In the genomic region with DNA sequence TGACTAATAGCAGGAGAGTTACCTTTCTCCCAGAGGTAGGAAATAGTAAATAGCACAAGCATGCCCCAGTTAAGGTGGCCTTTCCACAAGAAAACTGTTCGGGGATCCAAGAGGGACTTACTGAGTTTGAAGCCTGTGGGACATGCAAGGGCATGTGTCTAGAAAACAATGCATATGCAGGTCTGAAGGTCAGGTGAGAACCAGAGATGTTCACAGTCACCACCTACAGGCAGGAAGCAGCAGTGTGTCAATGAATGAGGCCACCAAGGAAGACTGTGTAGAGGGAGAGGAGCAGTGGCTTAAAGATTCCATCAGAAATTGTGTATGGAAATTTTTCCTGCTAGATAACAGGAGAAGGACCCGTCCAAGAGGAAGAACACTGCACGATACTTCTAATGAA, we compare ENCODE assay signal across 10 cellular contexts.
A peak's percentile ranks its signal among the peaks of the same experiment; 100 is the strongest.
DNase-seq lines count a peak whose midpoint lies in the region; ATAC-seq and TF ChIP-seq lines count a peak whose summit lies in the region.
"Had no signal": no experiment of that assay in that cellular context is flagged by ENCODE, and none has a peak within 500 bp of the region (broad histone marks: within the 10 kb centered on the region; RNA-seq: fewer than 3 reads in every experiment).

No MANE protein-coding gene starts in this region.

- TF ChIP-seq CTCF in Calu3 (IDR thresholded peaks at IDR 0.05; ENCODE audit: unreplicated experiment) (no peak), OCI-LY3 (IDR thresholded peaks at IDR 0.05; ENCODE audit: low read depth, low read length) (peak; percentile 54)

- DNase-seq in Calu3 (peak; percentile 6), glomerular visceral epithelial cell (ENCODE audit: extremely low spot score) (peak; percentile 27), AG08395 (ENCODE audit: low spot score) (no peak), SKM-1 treated with dmso at 0.1 percent for 144 hours (lab: John Stamatoyannopoulos, UW; ENCODE audit: unreplicated experiment) (no peak), CD1c-positive myeloid dendritic cell (ENCODE audit: extremely low spot score) (no peak), sciatic nerve (ENCODE audit: low spot score) (no peak)
- DNase-seq: stimulated activated CD4-positive, alpha-beta T cell treated with anti-CD3 and anti-CD28 coated beads, Interleukin-4, amount 100 ng/mL, for 24 hours had no signal

- H3K36me3 ChIP-seq in OCI-LY3 (replicated peaks; ENCODE audit: low read depth, low read length): no peaks in the 10 kb centered on the region

- BruUV-seq in Calu3 (replicated peaks; lab: Mats Ljungman, UMichigan): no TSS peak

- no peaks in the 10 kb centered on the region for H3K9me3 Mint-ChIP-seq in Calu3 (ENCODE audit: low read depth, unreplicated experiment)

- H3K27me3 Mint-ChIP-seq in Calu3 (ENCODE audit: unreplicated experiment): no peaks in the 10 kb centered on the region

- peaks cover 14% of the 10 kb centered on the region for H3K27me3 ChIP-seq in OCI-LY3 (ENCODE audit: low read depth, low read length)

- peaks cover 22% of the 10 kb centered on the region for H3K4me1 Mint-ChIP-seq in Calu3 (ENCODE audit: low read depth, unreplicated experiment)

- H3K4me1 ChIP-seq in OCI-LY3 (ENCODE audit: low read length): no peaks in the 10 kb centered on the region
- H3K4me1 ChIP-seq: HAP-1 had no signal

- CTCF ChIA-PET in Calu3 (lab: Charles Lee): no interaction called here

- H3K27ac ChIP-seq in OCI-LY3 (ENCODE audit: low read length): no peak overlapping the region

- H3K36me3 Mint-ChIP-seq in Calu3 (ENCODE audit: insufficient read depth, unreplicated experiment): peaks cover 6% of the 10 kb centered on the region

- no peaks in the 10 kb centered on the region for H3K79me2 ChIP-seq in OCI-LY3 (ENCODE audit: low read length)

- no peak overlapping the region for H3K4me3 ChIP-seq in OCI-LY3 (ENCODE audit: low read length)
- H3K4me3 ChIP-seq: HAP-1 had no signal

- no peak overlapping the region for H3K9ac ChIP-seq in OCI-LY3 (ENCODE audit: low read length)

- no peaks in the 10 kb centered on the region for H4K20me1 ChIP-seq in OCI-LY3 (ENCODE audit: insufficient read depth, low read length)

- ATAC-seq in GM19372 (IDR thresholded peaks at IDR 0.05; ENCODE audit: low read depth, unreplicated experiment) (peak; percentile 65), sciatic nerve (no peak)

- no peak overlapping the region for H2AFZ ChIP-seq in OCI-LY3 (ENCODE audit: low read depth, low read length)

- intact Hi-C loops in Calu3 (cut with micrococcal nuclease; ENCODE audit: unreplicated experiment): no loop called here
- intact Hi-C loops in sciatic nerve (cut with DNase I): no loop called here

- no peaks in the 10 kb centered on the region for H3K9me3 ChIP-seq in OCI-LY3 (ENCODE audit: insufficient read depth, low read length)
- H3K9me3 ChIP-seq: HAP-1 had no signal

- no peak overlapping the region for H3K4me2 ChIP-seq in OCI-LY3 (ENCODE audit: low read length)

- no peak overlapping the region for H3K27ac Mint-ChIP-seq in Calu3 (ENCODE audit: unreplicated experiment)

- no peak overlapping the region for H3K4me3 Mint-ChIP-seq in Calu3 (ENCODE audit: low read depth, unreplicated experiment)

Comparison
In these comparisons a context has a peak if more than half of its experiments do, and no peak if none do; other contexts are left out.
1. DNase-seq: peak in Calu3 (single experiment) and glomerular visceral epithelial cell (single experiment); none in AG08395 (single experiment), SKM-1 treated with dmso at 0.1 percent for 144 hours (single experiment), CD1c-positive myeloid dendritic cell (single experiment) and sciatic nerve (single experiment).